In genomic region chr12:55996715-55997534, GRCh38 we compare ENCODE assay signal across 1 cellular context.
A peak's percentile ranks its signal among the peaks of the same experiment; 100 is the strongest.
TF ChIP-seq lines count a peak whose summit lies in the region.

Gene SUOX, plus strand, starts transcription at chr12:55997276. Its CDS starts 4,946 bp downstream, at chr12:56002222.

TF ChIP-seq in HepG2, 621 proteins besides CTCF, POLR2A, EP300 and RAD21 (continued from another document and continues in another):
- no peak for TF ChIP-seq MLX (CRISPR knock-in tag; IDR thresholded peaks at IDR 0.05)
- 0 out of 2 replicates have a peak, but pooled peaks have one; percentile 17 for TF ChIP-seq GFI1 (CRISPR knock-in tag; IDR thresholded peaks at IDR 0.05; ENCODE audit: borderline replicate concordance)
- no peak for TF ChIP-seq STAT5B (CRISPR knock-in tag; IDR thresholded peaks at IDR 0.05)
- no peak for TF ChIP-seq XBP1 (CRISPR knock-in tag; IDR thresholded peaks at IDR 0.05)
- no peak for TF ChIP-seq MBNL3 (CRISPR knock-in tag; conservative IDR thresholded peaks at IDR 0.05)
- TF ChIP-seq ZNF256 (CRISPR knock-in tag; conservative IDR thresholded peaks at IDR 0.05) = 0 out of 2 replicates have a peak, but pooled peaks have one; percentile 23
- no peak for TF ChIP-seq NR1H2 (CRISPR knock-in tag; IDR thresholded peaks at IDR 0.05; ENCODE audit: borderline replicate concordance, low read depth)
- no peak for TF ChIP-seq ZNF550 (CRISPR knock-in tag; IDR thresholded peaks at IDR 0.05; ENCODE audit: borderline replicate concordance)
- TF ChIP-seq TCF7 (IDR thresholded peaks at IDR 0.05; ENCODE audit: low read depth) = no peak
- peak; percentile 79; the same call in 1 of the 2 replicates for TF ChIP-seq SNAPC4 (CRISPR knock-in tag; IDR thresholded peaks at IDR 0.05)
- TF ChIP-seq ZNF354B (CRISPR knock-in tag; IDR thresholded peaks at IDR 0.05) = no peak
- TF ChIP-seq ZNF83 (CRISPR knock-in tag; IDR thresholded peaks at IDR 0.05; ENCODE audit: borderline replicate concordance) = no peak
- TF ChIP-seq MTERF4 (CRISPR knock-in tag; IDR thresholded peaks at IDR 0.05) = no peak
- peak; percentile 61; the same call in 1 of the 2 replicates for TF ChIP-seq GABPB1 (CRISPR knock-in tag; IDR thresholded peaks at IDR 0.05)
- no peak for TF ChIP-seq SMARCC2 (IDR thresholded peaks at IDR 0.05)
- no peak for TF ChIP-seq NFIB (CRISPR knock-in tag; IDR thresholded peaks at IDR 0.05; ENCODE audit: borderline replicate concordance)
- peak; percentile 51; the same call in 1 of the 3 replicates for TF ChIP-seq MXI1 (IDR thresholded peaks at IDR 0.05; ENCODE audit: borderline replicate concordance, low read depth, low read length)
- TF ChIP-seq ZNF749 (CRISPR knock-in tag; IDR thresholded peaks at IDR 0.05; ENCODE audit: borderline replicate concordance) = no peak
- peak; percentile 96 for TF ChIP-seq RFX5 (IDR thresholded peaks at IDR 0.05; ENCODE audit: low read depth, low read length)
- no peak for TF ChIP-seq HHEX (CRISPR knock-in tag; IDR thresholded peaks at IDR 0.05)
- no peak for TF ChIP-seq ZNF205 (CRISPR knock-in tag; IDR thresholded peaks at IDR 0.05)
- peak; percentile 27; the same call in 1 of the 2 replicates for TF ChIP-seq ZNF574 (CRISPR knock-in tag; IDR thresholded peaks at IDR 0.05)
- no peak for TF ChIP-seq ZNF362 (CRISPR knock-in tag; IDR thresholded peaks at IDR 0.05; ENCODE audit: borderline replicate concordance)
- TF ChIP-seq THAP11 (CRISPR knock-in tag; IDR thresholded peaks at IDR 0.05) = peak; percentile 81
- 0 out of 2 replicates have a peak, but pooled peaks have one; percentile 11 for TF ChIP-seq ZNF567 (CRISPR knock-in tag; IDR thresholded peaks at IDR 0.05; ENCODE audit: borderline replicate concordance)
- no peak for TF ChIP-seq CERS6 (CRISPR knock-in tag; IDR thresholded peaks at IDR 0.05)
- peak; percentile 17; the same call in 1 of the 2 replicates for TF ChIP-seq GATAD2A (CRISPR knock-in tag; IDR thresholded peaks at IDR 0.05)
- TF ChIP-seq CEBPZ (IDR thresholded peaks at IDR 0.05; ENCODE audit: low read length) = no peak
- no peak for TF ChIP-seq JUN (CRISPR knock-in tag; IDR thresholded peaks at IDR 0.05)
- TF ChIP-seq TOPORS (CRISPR knock-in tag; IDR thresholded peaks at IDR 0.05) = no peak
- TF ChIP-seq ATF2 (CRISPR knock-in tag; IDR thresholded peaks at IDR 0.05) = peak; percentile 28; the same call in 1 of the 2 replicates
- TF ChIP-seq KDM3A (CRISPR knock-in tag; IDR thresholded peaks at IDR 0.05; ENCODE audit: low read depth) = no peak
- no peak for TF ChIP-seq THAP8 (CRISPR knock-in tag; IDR thresholded peaks at IDR 0.05; ENCODE audit: borderline replicate concordance)
- TF ChIP-seq ZNF253 (CRISPR knock-in tag; IDR thresholded peaks at IDR 0.05; ENCODE audit: borderline replicate concordance) = no peak
- TF ChIP-seq ZC3H4 (CRISPR knock-in tag; IDR thresholded peaks at IDR 0.05; ENCODE audit: borderline replicate concordance) = 0 out of 2 replicates have a peak, but pooled peaks have one; percentile 13
- TF ChIP-seq LCORL (IDR thresholded peaks at IDR 0.05) = no peak
- TF ChIP-seq LCORL (CRISPR knock-in tag; IDR thresholded peaks at IDR 0.05) = no peak; the same call in none of the 2 replicates
- TF ChIP-seq ZNF691 (CRISPR knock-in tag; IDR thresholded peaks at IDR 0.05; ENCODE audit: borderline replicate concordance, low read depth) = 0 out of 2 replicates have a peak, but pooled peaks have one; percentile 21
- no peak for TF ChIP-seq ZNF30 (CRISPR knock-in tag; IDR thresholded peaks at IDR 0.05)
- peak; percentile 47; the same call in 1 of the 2 replicates for TF ChIP-seq ETV5 (CRISPR knock-in tag; IDR thresholded peaks at IDR 0.05; ENCODE audit: borderline replicate concordance)
- 0 out of 2 replicates have a peak, but pooled peaks have one; percentile 45 for TF ChIP-seq ATF7-NPFF (CRISPR knock-in tag; IDR thresholded peaks at IDR 0.05; ENCODE audit: low read depth)
- TF ChIP-seq NFKBIZ (CRISPR knock-in tag; IDR thresholded peaks at IDR 0.05) = no peak
- TF ChIP-seq RXRB (CRISPR knock-in tag; IDR thresholded peaks at IDR 0.05; ENCODE audit: borderline replicate concordance) = peak; percentile 14; the same call in 1 of the 2 replicates
- TF ChIP-seq NFKB2 (CRISPR knock-in tag; IDR thresholded peaks at IDR 0.05; ENCODE audit: borderline replicate concordance) = peak; percentile 69; the same call in 1 of the 2 replicates
- no peak for TF ChIP-seq ZNF615 (CRISPR knock-in tag; IDR thresholded peaks at IDR 0.05; ENCODE audit: borderline replicate concordance)
- no peak for TF ChIP-seq ZNF619 (CRISPR knock-in tag; IDR thresholded peaks at IDR 0.05)
- peak; percentile 34; the same call in 1 of the 2 replicates for TF ChIP-seq SP4 (CRISPR knock-in tag; IDR thresholded peaks at IDR 0.05)
- TF ChIP-seq KLF15 (CRISPR knock-in tag; IDR thresholded peaks at IDR 0.05; ENCODE audit: borderline replicate concordance) = peak; percentile 56; the same call in 1 of the 2 replicates
- TF ChIP-seq KLF6 (CRISPR knock-in tag; IDR thresholded peaks at IDR 0.05) = no peak
